Comparison of ENCODE assay signal across 13 cellular contexts in genomic region chr9:35675204-35675603, GRCh38. TPM values are rescaled to one million over a fixed set of nuclear protein-coding genes. Genes with fewer than 3 reads are reported as not detected.
A peak's percentile ranks its signal among the peaks of the same experiment; 100 is the strongest.
DNase-seq lines count a peak whose midpoint lies in the region; ATAC-seq, FAIRE-seq and TF ChIP-seq lines count a peak whose summit lies in the region.
"Had no signal": no experiment of that assay in that cellular context is flagged by ENCODE, and none has a peak within 500 bp of the region (broad histone marks: within the 10 kb centered on the region; RNA-seq: fewer than 3 reads in every experiment).

No MANE protein-coding gene starts in this region.

- H3K4me1 Mint-ChIP-seq in naive B cell = peaks cover 20 to 27% (median 21%) of the 10 kb centered on the region in 3 donors
- peaks cover 19% of the 10 kb centered on the region for H3K4me1 Mint-ChIP-seq in type B pancreatic cell (ENCODE audit: unreplicated experiment)

- H3K27ac ChIP-seq in H1 (ENCODE audit: low read depth, low read length) = no peak overlapping the region

- no peaks in the 10 kb centered on the region for H3K79me1 ChIP-seq in H1 (ENCODE audit: low read depth, low read length)

- no peaks in the 10 kb centered on the region for H3K9me3 Mint-ChIP-seq in activated naive CD4-positive, alpha-beta T cell treated with anti-CD3 and anti-CD28 coated beads, Interleukin-2, amount 50 U/mL, for 72 hours
- H3K9me3 Mint-ChIP-seq in naive B cell (no peaks in the 10 kb centered on the region), type B pancreatic cell (no peaks in the 10 kb centered on the region)

- no peaks in the 10 kb centered on the region for H3K79me2 ChIP-seq in H1 (ENCODE audit: control insufficient read depth in 1 of 2, insufficient read depth in 2 of 2, low read length in 2 of 2)

- H3K4me3 Mint-ChIP-seq in naive B cell (peak overlapping the region; percentile 80 to 91 (median 86)), type B pancreatic cell (peak overlapping the region; percentile 79)

- H2BK12ac ChIP-seq in H1 (ENCODE audit: low read depth, low read length) = 0 out of 2 replicates have a peak overlapping the region, but pooled peaks have one; percentile 35

- H3K9ac ChIP-seq in H1 (replicated peaks in 1 of 4; ENCODE audit: extremely low read depth in 1 of 4, low read depth in 3 of 4, low read length in 3 of 4) = peak overlapping the region in 3 of 4 experiments; percentile 26 to 65 (median 48); a peak in 3 of 7 replicates

- POLR2A ChIA-PET in H1 (lab: Charles Lee; ENCODE audit: partially characterized antibody) = interaction anchor here (0.6 to 7.6 kb wide), 13 partner anchors 9 to 64 kb away, joined by 3 to 63 read pairs (median 6); partner anchors contain the start of genes ARHGEF39, CCDC107, CREB3 and RMRP

- H3K14ac ChIP-seq in H1 (ENCODE audit: insufficient read length) = no peak overlapping the region

- H4K20me1 ChIP-seq in H1 (replicated peaks in 1 of 2; ENCODE audit: control insufficient read depth in 1 of 2, insufficient read depth in 2 of 2, low read length in 2 of 2) = no peaks in the 10 kb centered on the region

- H2BK15ac ChIP-seq in H1 (ENCODE audit: low read length) = no peak overlapping the region

- H2BK120ac ChIP-seq in H1 (replicated peaks; ENCODE audit: low read depth, low read length) = no peak overlapping the region

- H2BK5ac ChIP-seq in H1 (ENCODE audit: low read depth, low read length) = 0 out of 2 replicates have a peak overlapping the region, but pooled peaks have one; percentile 4

- H2BK20ac ChIP-seq in H1 (ENCODE audit: low read length) = no peak overlapping the region

- TF ChIP-seq EP300 in H1 (IDR thresholded peaks at IDR 0.05; ENCODE audit: borderline replicate concordance in 1 of 2, low read depth in 2 of 2, low read length in 2 of 2) = no peak

- no peak overlapping the region for H3K23ac ChIP-seq in H1 (ENCODE audit: insufficient read length)

- H3K18ac ChIP-seq in H1 (ENCODE audit: extremely low read depth, low read length) = peak overlapping the region; percentile 36

- H3K4me3 ChIP-seq in H1 (ENCODE audit: extremely low read depth in 1 of 4, insufficient read depth in 2 of 4, low read depth in 3 of 4, low read length in 4 of 4) = peak overlapping the region; percentile 55 to 69 (median 60)

- TF ChIP-seq CTCF in H1 (IDR thresholded peaks at IDR 0.05; ENCODE audit: control extremely low read depth in 1 of 3, insufficient read depth in 1 of 3, low read depth in 1 of 3, low read length in 3 of 3) (no peak), type B pancreatic cell (conservative IDR thresholded peaks at IDR 0.05) (no peak)

- no peaks in the 10 kb centered on the region for H3K36me3 ChIP-seq in H1 (ENCODE audit: control insufficient read depth in 2 of 4, insufficient read depth in 4 of 4, low read length in 3 of 4)

- H3K4me1 ChIP-seq in H1 (replicated peaks in 1 of 4; ENCODE audit: control insufficient read depth in 3 of 4, insufficient read depth in 4 of 4, low read length in 3 of 4) = peaks cover 0 to 12% (median under 1%) of the 10 kb centered on the region in 4 experiments; a peak in 5 of 7 replicates

- CTCF ChIA-PET in H1 (lab: Charles Lee; ENCODE audit: partially characterized antibody) = interaction anchor here (0.8 to 6.3 kb wide), 11 partner anchors 10 to 64 kb away, joined by 3 to 77 read pairs (median 9); partner anchors contain the start of genes ARHGEF39, CCDC107 and RMRP

- peak overlapping the region; percentile 38; the same call in 1 of the 2 replicates for H4K8ac ChIP-seq in H1 (ENCODE audit: extremely low read depth, insufficient read depth, low read length)

- peaks cover 0 to 3% (median 3%) of the 10 kb centered on the region in 4 experiments; a peak in 4 of 7 replicates for H3K27me3 ChIP-seq in H1 (replicated peaks in 1 of 4; ENCODE audit: control insufficient read depth in 3 of 4, extremely low read depth in 1 of 4, insufficient read depth in 3 of 4, low read length in 3 of 4)

- H3K23me2 ChIP-seq in H1 (ENCODE audit: low read depth, low read length) = peaks cover 2% of the 10 kb centered on the region; the same call in 1 of the 2 replicates

- no peak overlapping the region for H3K56ac ChIP-seq in H1 (replicated peaks; ENCODE audit: insufficient read length, low read depth, low read length)

- H4K5ac ChIP-seq in H1 (ENCODE audit: insufficient read length, low read depth, low read length) = no peak overlapping the region

- peak overlapping the region; percentile 82; the same call in 1 of the 2 replicates for H2AFZ ChIP-seq in H1 (ENCODE audit: low read length)

- peak overlapping the region; percentile 88 to 91 for H3K4me2 ChIP-seq in H1 (ENCODE audit: insufficient read depth in 1 of 2, low read depth in 2 of 2, low read length in 2 of 2)

- peak; percentile 4 to 7 for ATAC-seq in activated naive CD4-positive, alpha-beta T cell treated with anti-CD3 and anti-CD28 coated beads, Interleukin-2, amount 50 U/mL, for 72 hours
- ATAC-seq in naive B cell (ENCODE audit: low read depth in 2 of 2) = peak; percentile 16 to 17
- no peak for ATAC-seq in HG02870 (IDR thresholded peaks at IDR 0.05; ENCODE audit: unreplicated experiment)
- ATAC-seq in HG02678 (IDR thresholded peaks at IDR 0.05; ENCODE audit: unreplicated experiment) = no peak

- no peak for DNase-seq in activated naive CD4-positive, alpha-beta T cell treated with anti-CD3 and anti-CD28 coated beads, Interleukin-2, amount 50 U/mL, for 72 hours (ENCODE audit: low spot score in 2 of 2)
- no peak for DNase-seq in activated naive CD4-positive, alpha-beta T cell (lab: John Stamatoyannopoulos, UW)
- DNase-seq in H1 (ENCODE audit: low read depth in 1 of 2, low spot score in 2 of 2) = peak in 1 of 2 experiments; percentile 59
- no peak for DNase-seq in naive B cell
- no peak for DNase-seq in type B pancreatic cell (ENCODE audit: extremely low spot score, unreplicated experiment)
- DNase-seq in GM19238 (ENCODE audit: insufficient read length, low spot score) = no peak
- DNase-seq: central memory CD4-positive, alpha-beta T cell; NCI-H1436 treated with DMSO at 0.1 percent for 48 hours; stimulated activated naive CD4-positive, alpha-beta T cell treated with Interleukin-2 at 50 U/mL for 16 hours had no signal

- no peak for FAIRE-seq in H1 (lab: Jason Lieb, UNC)

- no peak for TF ChIP-seq RAD21 in H1 (IDR thresholded peaks at IDR 0.05 in 1 of 2, conservative IDR thresholded peaks at IDR 0.05 in 1 of 2; ENCODE audit: low read depth in 2 of 2, low read length in 2 of 2)

- 35% methylated on average over 11 of the region's 13 CpGs; no CpG with 5 or more reads in 1 of the 2 experiments for WGBS in H1 (ENCODE audit: extremely low coverage in 1 of 2, insufficient coverage in 1 of 2, insufficient read length in 1 of 2, insufficient replicate concordance in 2 of 2, low coverage in 1 of 2, low lambda C conversion rate in 2 of 2, missing lambda C conversion rate in 1 of 2), 2 experiments

- H2AK5ac ChIP-seq in H1 (ENCODE audit: low read depth, low read length) = no peak overlapping the region

- no peak for TF ChIP-seq POLR2A in H1 (IDR thresholded peaks at IDR 0.05; ENCODE audit: control extremely low read depth in 1 of 2, low read depth in 2 of 2, low read length in 2 of 2)

- peaks cover 0 to 18% (median 13%) of the 10 kb centered on the region in 3 donors for H3K27me3 Mint-ChIP-seq in naive B cell
- H3K27me3 Mint-ChIP-seq in type B pancreatic cell = peaks cover 10% of the 10 kb centered on the region

- no peaks in the 10 kb centered on the region for H3K9me3 ChIP-seq in H1 (ENCODE audit: insufficient read depth in 2 of 2, low read depth in 1 of 2, low read length in 1 of 2)

- H4K91ac ChIP-seq in H1 (replicated peaks; ENCODE audit: insufficient read length, low read length) = no peak overlapping the region

- H3K27ac Mint-ChIP-seq in activated naive CD4-positive, alpha-beta T cell treated with anti-CD3 and anti-CD28 coated beads, Interleukin-2, amount 50 U/mL, for 72 hours = no peak overlapping the region
- H3K27ac Mint-ChIP-seq in naive B cell = peak overlapping the region in 1 of 6 donors; percentile 80
- no peak overlapping the region for H3K27ac Mint-ChIP-seq in type B pancreatic cell
- H3K27ac Mint-ChIP-seq: CD4-positive, CD25-positive, alpha-beta regulatory T cell had no signal

- no peaks in the 10 kb centered on the region for H3K36me3 Mint-ChIP-seq in activated naive CD4-positive, alpha-beta T cell treated with anti-CD3 and anti-CD28 coated beads, Interleukin-2, amount 50 U/mL, for 72 hours
- no peaks in the 10 kb centered on the region for H3K36me3 Mint-ChIP-seq in naive B cell
- H3K36me3 Mint-ChIP-seq in type B pancreatic cell = no peaks in the 10 kb centered on the region
- H3K36me3 Mint-ChIP-seq: CD4-positive, CD25-positive, alpha-beta regulatory T cell had no signal

- no peak overlapping the region for H3K4ac ChIP-seq in H1 (replicated peaks; ENCODE audit: insufficient read length, low read depth, low read length)

RNA-seq across cellular contexts. Expression of gene CA9, which starts 1.5 kb away (rescaled TPM):
- total RNA-seq in activated naive CD4-positive, alpha-beta T cell treated with anti-CD3 and anti-CD28 coated beads, Interleukin-2, amount 50 U/mL, for 72 hours = 1 to 10 TPM in 1 of 2 donors, under 1 TPM in 1; 0.73 to 1.1 TPM
- total RNA-seq in H1 (2021; fragmentation: NEBNext Ultra II Directional; extraction: Animal tissue kit (Norgen Biotek cat#: 25700)) = 1.3 and 1.4 TPM in 2 replicates
- polyA plus RNA-seq in H1 (2011; rRNA removed) (1.8 and 2.4 TPM in 2 replicates), naive B cell (ENCODE audit: low read depth in 6 of 6) (not detected)
- 1.00 TPM for polyA plus RNA-seq in H1 (2011; cell fraction: cytosol; rRNA removed)
- 2.7 TPM for polyA plus RNA-seq in H1 (2011; cell fraction: nucleus; rRNA removed)
- 0.49 to 1.4 TPM (median 0.95 TPM) in 4 replicates for polyA plus RNA-seq in H1 (2012, experiment 1 of 2)
- polyA plus RNA-seq in H1 (2012, experiment 2 of 2) = 0.83 TPM
- 1.5 TPM for polyA plus RNA-seq in H1 (2013, experiment 1 of 2)
- polyA plus RNA-seq in H1 (2013, experiment 2 of 2) = 1.0 TPM
- 0.73 and 1.2 TPM in 2 replicates for polyA minus RNA-seq in H1 (2011; rRNA and poly(A)+ RNA removed)
- not detected for polyA minus RNA-seq in H1 (2011; cell fraction: cytosol; rRNA and poly(A)+ RNA removed)
- not detected for polyA minus RNA-seq in H1 (2011; cell fraction: nucleus; rRNA and poly(A)+ RNA removed)
- total RNA-seq in type B pancreatic cell (ENCODE audit: low replicate concordance) = 1.5 TPM in 1 of 2 replicates, not detected in the other
- total RNA-seq: CD4-positive, CD25-positive, alpha-beta regulatory T cell; myocyte had no signal

RNA-seq across cellular contexts. Expression of gene ARHGEF39, which starts 10.2 kb away (rescaled TPM):
- total RNA-seq in activated naive CD4-positive, alpha-beta T cell treated with anti-CD3 and anti-CD28 coated beads, Interleukin-2, amount 50 U/mL, for 72 hours = 10 to 100 TPM; 21.6 to 22.8 TPM
- total RNA-seq in H1 (2021; fragmentation: NEBNext Ultra II Directional; extraction: Animal tissue kit (Norgen Biotek cat#: 25700)) = 17.5 and 18.6 TPM in 2 replicates
- 15.9 and 18.7 TPM in 2 replicates for polyA plus RNA-seq in H1 (2011; rRNA removed)
- polyA plus RNA-seq in H1 (2011; cell fraction: cytosol; rRNA removed) = 18.5 TPM
- 26.3 TPM for polyA plus RNA-seq in H1 (2011; cell fraction: nucleus; rRNA removed)
- 11.9 to 15.0 TPM (median 13.1 TPM) in 4 replicates for polyA plus RNA-seq in H1 (2012, experiment 1 of 2)
- 19.9 TPM for polyA plus RNA-seq in H1 (2012, experiment 2 of 2)
- 13.2 TPM for polyA plus RNA-seq in H1 (2013, experiment 1 of 2)
- 13.3 TPM for polyA plus RNA-seq in H1 (2013, experiment 2 of 2)
- polyA minus RNA-seq in H1 (2011; rRNA and poly(A)+ RNA removed) = 16.5 and 20.0 TPM in 2 replicates
- 17.8 TPM for polyA minus RNA-seq in H1 (2011; cell fraction: cytosol; rRNA and poly(A)+ RNA removed)
- polyA minus RNA-seq in H1 (2011; cell fraction: nucleus; rRNA and poly(A)+ RNA removed) = 27.4 TPM
- polyA plus RNA-seq in naive B cell (ENCODE audit: low read depth in 6 of 6) = 1 to 10 TPM in 5 of 6 donors, under 1 TPM in 1; 0.90 to 4.0 (median 2.4) TPM
- 7.1 and 14.2 TPM in 2 replicates for total RNA-seq in type B pancreatic cell (ENCODE audit: low replicate concordance)
- total RNA-seq: myocyte had no signal

RNA-seq across cellular contexts. Expression of gene TPM2, which starts 14.5 kb away (rescaled TPM):
- total RNA-seq in activated naive CD4-positive, alpha-beta T cell treated with anti-CD3 and anti-CD28 coated beads, Interleukin-2, amount 50 U/mL, for 72 hours = 1 to 10 TPM; 5.2 to 9.3 TPM
- total RNA-seq in H1 (2021; fragmentation: NEBNext Ultra II Directional; extraction: Animal tissue kit (Norgen Biotek cat#: 25700)) = 181 and 197 TPM in 2 replicates
- polyA plus RNA-seq in H1 (2011; rRNA removed) = 62.5 and 71.2 TPM in 2 replicates
- polyA plus RNA-seq in H1 (2011; cell fraction: cytosol; rRNA removed) = 159 TPM
- polyA plus RNA-seq in H1 (2011; cell fraction: nucleus; rRNA removed) = 217 TPM
- polyA plus RNA-seq in H1 (2012, experiment 1 of 2) = 249 to 272 TPM (median 266 TPM) in 4 replicates
- 161 TPM for polyA plus RNA-seq in H1 (2012, experiment 2 of 2)
- 162 TPM for polyA plus RNA-seq in H1 (2013, experiment 1 of 2)
- polyA plus RNA-seq in H1 (2013, experiment 2 of 2) = 155 TPM
- polyA minus RNA-seq in H1 (2011; rRNA and poly(A)+ RNA removed) = 20.1 and 22.0 TPM in 2 replicates
- polyA minus RNA-seq in H1 (2011; cell fraction: cytosol; rRNA and poly(A)+ RNA removed) = 69.5 TPM
- polyA minus RNA-seq in H1 (2011; cell fraction: nucleus; rRNA and poly(A)+ RNA removed) = 52.3 TPM
- polyA plus RNA-seq in naive B cell (ENCODE audit: low read depth in 6 of 6) = under 1 TPM in 1 of 6 donors, not detected in 5; 0.52 TPM
- total RNA-seq in type B pancreatic cell (ENCODE audit: low replicate concordance) = 17.7 and 241 TPM in 2 replicates
- polyA plus RNA-seq: CD4-positive, CD25-positive, alpha-beta regulatory T cell had no signal

RNA-seq across cellular contexts. Expression of gene CCDC107, which starts 17.1 kb away (rescaled TPM):
- 10 to 100 TPM; 10.2 to 24.4 TPM for total RNA-seq in activated naive CD4-positive, alpha-beta T cell treated with anti-CD3 and anti-CD28 coated beads, Interleukin-2, amount 50 U/mL, for 72 hours
- 9.0 and 10.5 TPM in 2 replicates for total RNA-seq in H1 (2021; fragmentation: NEBNext Ultra II Directional; extraction: Animal tissue kit (Norgen Biotek cat#: 25700))
- polyA plus RNA-seq in H1 (2011; rRNA removed) (8.2 and 8.6 TPM in 2 replicates), naive B cell (ENCODE audit: low read depth in 6 of 6) (10 to 100 TPM; 42.7 to 60.2 (median 51.5) TPM)
- 10.2 TPM for polyA plus RNA-seq in H1 (2011; cell fraction: cytosol; rRNA removed)
- polyA plus RNA-seq in H1 (2011; cell fraction: nucleus; rRNA removed) = 9.0 TPM
- 5.6 to 10.9 TPM (median 9.7 TPM) in 4 replicates for polyA plus RNA-seq in H1 (2012, experiment 1 of 2)
- 7.0 TPM for polyA plus RNA-seq in H1 (2012, experiment 2 of 2)
- polyA plus RNA-seq in H1 (2013, experiment 1 of 2) = 9.5 TPM
- polyA plus RNA-seq in H1 (2013, experiment 2 of 2) = 10.1 TPM
- polyA minus RNA-seq in H1 (2011; rRNA and poly(A)+ RNA removed) = 2.7 and 3.1 TPM in 2 replicates
- 5.0 TPM for polyA minus RNA-seq in H1 (2011; cell fraction: cytosol; rRNA and poly(A)+ RNA removed)
- 4.1 TPM for polyA minus RNA-seq in H1 (2011; cell fraction: nucleus; rRNA and poly(A)+ RNA removed)
- 15.6 and 17.2 TPM in 2 replicates for total RNA-seq in type B pancreatic cell (ENCODE audit: low replicate concordance)

RNA-seq across cellular contexts. Expression of gene RMRP, which starts 17.4 kb away (rescaled TPM):
- total RNA-seq in activated naive CD4-positive, alpha-beta T cell treated with anti-CD3 and anti-CD28 coated beads, Interleukin-2, amount 50 U/mL, for 72 hours = 1,000 to 10,000 TPM; 3,566 to 7,483 TPM
- total RNA-seq in H1 (2021; fragmentation: NEBNext Ultra II Directional; extraction: Animal tissue kit (Norgen Biotek cat#: 25700)) = 14,987 and 16,528 TPM in 2 replicates
- polyA plus RNA-seq in H1 (2011; rRNA removed) (105 and 169 TPM in 2 replicates), naive B cell (ENCODE audit: low read depth in 6 of 6) (10 to 100 TPM in 4 of 6 donors, not detected in 2; 41.0 to 72.3 (median 56.5) TPM)
- 147 TPM for polyA plus RNA-seq in H1 (2011; cell fraction: cytosol; rRNA removed)
- polyA plus RNA-seq in H1 (2011; cell fraction: nucleus; rRNA removed) = 8,272 TPM
- 41.1 to 222 TPM (median 149 TPM) in 4 replicates for polyA plus RNA-seq in H1 (2012, experiment 1 of 2)
- polyA plus RNA-seq in H1 (2012, experiment 2 of 2) = 95.4 TPM
- polyA plus RNA-seq in H1 (2013, experiment 1 of 2) = not detected
- polyA plus RNA-seq in H1 (2013, experiment 2 of 2) = not detected
- polyA minus RNA-seq in H1 (2011; rRNA and poly(A)+ RNA removed) = 22,686 and 26,507 TPM in 2 replicates
- polyA minus RNA-seq in H1 (2011; cell fraction: cytosol; rRNA and poly(A)+ RNA removed) = 25,731 TPM
- 138,882 TPM for polyA minus RNA-seq in H1 (2011; cell fraction: nucleus; rRNA and poly(A)+ RNA removed)
- total RNA-seq in type B pancreatic cell (ENCODE audit: low replicate concordance) = 16,039 and 18,328 TPM in 2 replicates
- polyA plus RNA-seq: CD4-positive, CD25-positive, alpha-beta regulatory T cell had no signal

Comparison
In these comparisons a context has a peak if more than half of its experiments do, and no peak if none do; other contexts are left out.
1. ATAC-seq: peak in activated naive CD4-positive, alpha-beta T cell treated with anti-CD3 and anti-CD28 coated beads, Interleukin-2, amount 50 U/mL, for 72 hours (2 of 2) and naive B cell (2 of 2); none in HG02870 (single experiment) and HG02678 (single experiment).